In the genomic region with DNA sequence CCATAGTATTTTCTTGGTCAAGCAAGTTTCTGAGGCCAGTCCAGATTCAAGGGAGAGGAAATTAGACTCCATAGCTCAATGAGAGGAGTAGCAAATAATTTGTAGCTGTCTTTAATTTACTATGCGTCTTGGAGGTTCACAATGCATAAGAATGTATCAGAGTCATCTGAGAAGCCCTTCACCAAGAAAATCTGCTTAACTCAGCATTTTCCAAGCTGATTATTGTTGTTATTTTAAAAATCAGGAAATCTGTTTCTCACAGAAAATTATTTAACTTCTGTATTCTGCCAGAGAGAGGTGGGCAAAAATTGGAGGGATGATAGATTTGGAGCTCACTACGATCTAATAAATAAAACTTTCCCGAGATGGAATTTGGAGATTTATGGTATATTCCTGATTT, we compare ENCODE assay signal across 26 cellular contexts.
"Had no signal": no experiment of that assay in that cellular context is flagged by ENCODE, and none has a peak within 500 bp of the region (broad histone marks: within the 10 kb centered on the region; RNA-seq: fewer than 3 reads in every experiment).

No MANE protein-coding gene starts in this region.

- H3K9me3 ChIP-seq: colonic mucosa, esophagus squamous epithelium, gastrocnemius medialis, mucosa of descending colon had no signal

- FAIRE-seq: endometrium, islet of Langerhans, keratinocyte had no signal

- H3K27me3 ChIP-seq: colonic mucosa, gastrocnemius medialis had no signal

- DNase-seq: colonic mucosa; cortex of kidney; effector CD8-positive, alpha-beta T cell; effector memory CD8-positive, alpha-beta T cell; endodermal cell; erythroblast; esophagus squamous epithelium; foreskin fibroblast; foreskin melanocyte; gastrocnemius medialis; glutamatergic neuron; head of caudate nucleus; heart right ventricle; hippocampal formation; left cardiac atrium; left lung; left ventricle myocardium superior; lower lobe of right lung; mesenchymal stem cell; mucosa of descending colon; naive B cell had no signal

- H3K4me1 ChIP-seq: colonic mucosa, esophagus squamous epithelium, heart right ventricle, left lung, lower lobe of right lung had no signal

- H3K27ac ChIP-seq: colonic mucosa, epithelial cell of prostate, esophagus squamous epithelium, gastrocnemius medialis, heart right ventricle, left lung, lower lobe of right lung had no signal

- H3K36me3 ChIP-seq: colonic mucosa, esophagus squamous epithelium, gastrocnemius medialis, heart right ventricle, left lung, lower lobe of right lung had no signal

- H3K4me3 ChIP-seq: colonic mucosa, esophagus squamous epithelium, gastrocnemius medialis, heart right ventricle, left lung, lower lobe of right lung, mucosa of descending colon had no signal

- ATAC-seq: effector memory CD8-positive, alpha-beta T cell; esophagus mucosa; gastrocnemius medialis; heart right ventricle; left cardiac atrium; left lung; left ventricle myocardium superior; lower lobe of right lung; mucosa of descending colon had no signal
